In the genomic region with DNA sequence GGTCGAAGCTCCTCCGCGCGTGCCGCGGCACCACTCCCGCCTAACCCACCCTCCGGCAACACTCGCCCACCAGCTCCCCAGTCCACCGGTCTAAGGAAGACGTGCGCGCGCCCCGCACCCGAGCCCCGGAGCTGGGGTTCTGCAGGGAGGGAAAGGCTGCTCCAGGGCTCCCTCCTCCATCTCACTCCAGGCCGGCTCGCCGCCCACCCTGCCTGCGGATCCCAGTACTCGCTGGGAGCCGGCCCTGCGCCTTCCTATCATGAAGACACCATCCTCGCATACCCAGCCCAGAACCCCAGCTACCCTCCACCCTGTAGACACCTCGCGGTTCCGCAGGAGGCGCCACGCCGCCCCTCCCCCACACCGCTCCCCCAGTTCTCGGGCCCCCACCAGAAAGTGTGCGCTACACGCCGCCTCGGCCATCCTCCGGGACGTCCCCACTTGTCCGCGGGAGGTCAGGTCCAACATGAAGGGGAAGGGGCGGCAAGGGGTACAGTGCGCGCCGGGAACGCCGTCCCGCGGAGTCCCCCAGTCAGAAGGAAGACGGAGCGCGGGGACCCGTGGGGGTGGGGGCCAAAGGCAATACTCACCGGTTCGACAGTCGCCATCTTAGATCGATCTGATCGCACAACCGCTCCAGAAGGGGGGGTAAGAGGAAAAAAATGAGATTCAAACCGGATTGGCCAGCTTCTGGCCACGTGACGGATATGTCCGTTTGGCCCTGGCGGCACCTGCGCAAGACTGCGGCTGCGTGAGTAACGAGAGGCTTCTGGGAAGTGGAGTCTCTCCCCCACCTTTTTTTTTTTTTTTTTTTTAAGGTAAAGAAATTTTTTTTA, we compare ENCODE assay signal across 8 cellular contexts. TPM values are rescaled to one million over a fixed set of nuclear protein-coding genes. Genes with fewer than 3 reads are reported as not detected.
DNase-seq lines count a peak whose midpoint lies in the region; ATAC-seq and TF ChIP-seq lines count a peak whose summit lies in the region.

A gene with protein sequence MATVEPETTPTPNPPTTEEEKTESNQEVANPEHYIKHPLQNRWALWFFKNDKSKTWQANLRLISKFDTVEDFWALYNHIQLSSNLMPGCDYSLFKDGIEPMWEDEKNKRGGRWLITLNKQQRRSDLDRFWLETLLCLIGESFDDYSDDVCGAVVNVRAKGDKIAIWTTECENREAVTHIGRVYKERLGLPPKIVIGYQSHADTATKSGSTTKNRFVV (minus strand): TSS at position 629 of the 836 bp plus-strand sequence. CDS start 21 bp downstream, at position 608.

- POLR2A ChIA-PET in AG04449 (lab: Yijun Ruan, JAX), result interaction anchor here (0.6 to 2.1 kb wide), 7 partner anchors 8 to 457 kb away, joined by 3 to 8 read pairs (median 3); a partner anchor contains a TSS

- peak; percentile 76 for ATAC-seq in GM18870 (IDR thresholded peaks at IDR 0.05; ENCODE audit: unreplicated experiment)
- ATAC-seq in HG03135 (IDR thresholded peaks at IDR 0.05; ENCODE audit: unreplicated experiment), result peak; percentile 73

- no peaks in the 10 kb centered on the region for H3K36me3 ChIP-seq in breast epithelium
- H3K36me3 ChIP-seq in iPS-20b (ENCODE audit: insufficient read depth, low read depth, low read length), result peaks cover 21% of the 10 kb centered on the region

- peak within 1 kb of the TSS; percentile 99 for H3K9ac ChIP-seq in iPS-20b (ENCODE audit: low read depth, low read length)

- DNase-seq in AG04449 (ENCODE audit: low read depth, low spot score), result peak; percentile 96
- peak; percentile 65 for DNase-seq in NCI-H2196 treated with DMSO at 0.1 percent for 48 hours (lab: John Stamatoyannopoulos, UW; ENCODE audit: unreplicated experiment)
- peak; percentile 95 to 98 for DNase-seq in breast epithelium (ENCODE audit: low spot score in 2 of 2)

- H3K27me3 ChIP-seq in breast epithelium (no peaks in the 10 kb centered on the region), iPS-20b (ENCODE audit: insufficient read depth, low read length) (no peaks in the 10 kb centered on the region)

- H3K4me3 ChIP-seq in AG04449 (ENCODE audit: low read depth, low read length) (peak within 1 kb of the TSS; percentile 94), breast epithelium (peak within 1 kb of the TSS; percentile 67 to 99 (median 89)), iPS-20b (ENCODE audit: low read length) (peak within 1 kb of the TSS; percentile 92), skin epidermis (peak within 1 kb of the TSS; percentile 84 to 99 (median 97))

- no peak for TF ChIP-seq POLR2A in breast epithelium (IDR thresholded peaks at IDR 0.05)

- CTCF ChIA-PET in AG04449 (lab: Yijun Ruan, JAX), result interaction anchor here (0.6 to 3.4 kb wide), 11 partner anchors 11 to 461 kb away, joined by 3 to 21 read pairs (median 5); a partner anchor contains a TSS

- intact Hi-C loops in breast epithelium (cut with DNase I; ENCODE audit: low total_unique reads), result no loop called here

- H3K4me1 ChIP-seq in breast epithelium (no peaks in the 10 kb centered on the region), iPS-20b (ENCODE audit: insufficient read depth, low read length) (no peaks in the 10 kb centered on the region; the same call in 1 of the 2 replicates)

- TF ChIP-seq CTCF in AG04449 (IDR thresholded peaks at IDR 0.05; ENCODE audit: insufficient read depth, low read length, missing control alignments) (peak; percentile 18), VCaP (conservative IDR thresholded peaks at IDR 0.05) (no peak; the same call in 1 of the 2 replicates), breast epithelium (IDR thresholded peaks at IDR 0.05) (peak in 2 of 3 donors; percentile 7 to 27)

- H3K9me3 ChIP-seq in breast epithelium (no peaks in the 10 kb centered on the region), iPS-20b (ENCODE audit: insufficient read depth, low read depth, low read length) (peaks cover 18% of the 10 kb centered on the region; the same call in 1 of the 2 replicates)

- H3K27ac ChIP-seq in VCaP (peak within 1 kb of the TSS; percentile 90), breast epithelium (peak within 1 kb of the TSS; percentile 96 to 98), iPS-20b (ENCODE audit: low read length) (peak within 1 kb of the TSS; percentile 93), skin epidermis (peak within 1 kb of the TSS; percentile 68 to 99 (median 93))

RNA-seq across cellular contexts. Expression of the gene that starts here (rescaled TPM):
- 10 to 100 TPM; 69.0 to 97.2 (median 93.7) TPM for total RNA-seq in breast epithelium

Comparison
In these comparisons a context has a peak if more than half of its experiments do, and no peak if none do; other contexts are left out.
1. Peak in every context shown above with its lines: DNase-seq, ATAC-seq, H3K4me3 ChIP-seq and H3K27ac ChIP-seq.